In the genomic region with DNA sequence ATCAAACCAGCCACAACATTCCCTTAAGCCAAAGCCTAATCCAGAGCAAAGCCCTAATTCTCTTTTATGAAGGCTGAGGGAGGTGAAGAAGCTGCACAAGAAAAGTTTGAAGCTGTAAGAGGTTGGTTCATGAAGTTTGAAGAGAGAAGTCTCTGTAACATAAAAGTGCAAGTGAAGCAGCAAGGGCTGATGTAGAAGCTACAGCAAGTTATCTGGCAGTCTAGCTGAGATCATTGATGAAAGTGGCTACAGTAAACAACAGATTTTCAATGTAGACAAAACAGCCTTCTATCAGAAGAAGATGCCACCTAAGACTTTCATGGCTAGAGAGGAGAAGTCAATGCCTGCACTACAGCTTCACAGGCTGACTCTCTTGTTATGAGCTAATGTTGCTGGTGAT, we compare ENCODE assay signal across 35 cellular contexts. TPM values are rescaled to one million over a fixed set of nuclear protein-coding genes. Genes with fewer than 3 reads are reported as not detected.
"Had no signal": no experiment of that assay in that cellular context is flagged by ENCODE, and none has a peak within 500 bp of the region (broad histone marks: within the 10 kb centered on the region; RNA-seq: fewer than 3 reads in every experiment).

No MANE protein-coding gene starts in this region.

- H3K79me2 ChIP-seq: parathyroid adenoma had no signal

- H3K27ac ChIP-seq: colonic mucosa, esophagus muscularis mucosa, heart right ventricle, lower lobe of right lung, neutrophil, parathyroid adenoma, stomach, thyroid gland, vagina had no signal

- H3K4me3 Mint-ChIP-seq: dendritic cell treated with granulocyte-macrophage colony-stimulating factor and Interleukin-4, amounts not matched to agents 40 ng/mL and 50 ng/mL, for 4 days; memory B cell; mesothelial cell of epicardium; naive B cell; natural killer cell treated with Interleukin-12 subunit alpha and Interleukin-12 subunit beta and Interleukin-15 and Interleukin-18, amount 100 ng/mL, for 72 hours; neural crest cell; stimulated activated effector memory CD8-positive, alpha-beta T cell treated with anti-CD3 and anti-CD28 coated beads, Interleukin-12 subunit alpha, Interleukin-12 subunit beta, amount 100 ng/mL, for 72 hours had no signal

- H3K9me3 Mint-ChIP-seq: stimulated activated effector memory CD8-positive, alpha-beta T cell treated with anti-CD3 and anti-CD28 coated beads, Interleukin-12 subunit alpha, Interleukin-12 subunit beta, amount 100 ng/mL, for 72 hours had no signal

- H3K36me3 ChIP-seq: colonic mucosa, esophagus muscularis mucosa, heart right ventricle, lower lobe of right lung, neutrophil, stomach, thyroid gland, vagina had no signal

- ATAC-seq: heart right ventricle; left ventricle myocardium superior; lower lobe of right lung; mucosa of descending colon; natural killer cell treated with Interleukin-12 subunit alpha and Interleukin-12 subunit beta and Interleukin-15 and Interleukin-18, amount 100 ng/mL, for 72 hours; sciatic nerve; stimulated activated effector memory CD8-positive, alpha-beta T cell treated with anti-CD3 and anti-CD28 coated beads, Interleukin-12 subunit alpha, Interleukin-12 subunit beta, amount 100 ng/mL, for 72 hours had no signal

- H3K4me3 ChIP-seq: colonic mucosa, esophagus muscularis mucosa, heart right ventricle, lower lobe of right lung, mucosa of descending colon, stomach, thyroid gland, vagina had no signal

- H3K4me1 ChIP-seq: colonic mucosa, esophagus muscularis mucosa, heart right ventricle, lower lobe of right lung, parathyroid adenoma, stomach, thyroid gland, vagina had no signal

- H3K27me3 ChIP-seq: colonic mucosa, esophagus muscularis mucosa, heart right ventricle, neutrophil, stomach, thyroid gland, vagina had no signal

- H3K9me3 ChIP-seq: colonic mucosa, neutrophil, thyroid gland, vagina had no signal

- DNase-seq: colonic mucosa; effector memory CD4-positive, alpha-beta T cell; foreskin melanocyte; glutamatergic neuron; heart right ventricle; hippocampal formation; left ventricle myocardium superior; lower lobe of right lung; mucosa of descending colon; naive B cell; stimulated activated CD4-positive, alpha-beta T cell treated with anti-CD3 and anti-CD28 coated beads, Interleukin-2, amount 100 ng/mL, for 24 hours; stimulated activated CD4-positive, alpha-beta T cell treated with anti-CD3 and anti-CD28 coated beads, Interleukin-4, amount 100 ng/mL, for 24 hours; stimulated activated naive CD4-positive, alpha-beta T cell treated with Interleukin-2 at 50 U/mL for 16 hours; stomach; thyroid gland; trophoblast cell had no signal

- H3K9ac ChIP-seq: parathyroid adenoma had no signal

- H3K27ac Mint-ChIP-seq: dendritic cell treated with granulocyte-macrophage colony-stimulating factor and Interleukin-4, amounts not matched to agents 40 ng/mL and 50 ng/mL, for 4 days; memory B cell; mesothelial cell of epicardium; naive B cell; natural killer cell treated with Interleukin-12 subunit alpha and Interleukin-12 subunit beta and Interleukin-15 and Interleukin-18, amount 100 ng/mL, for 72 hours; progenitor cell of endocrine pancreas; stimulated activated effector memory CD8-positive, alpha-beta T cell treated with anti-CD3 and anti-CD28 coated beads, Interleukin-12 subunit alpha, Interleukin-12 subunit beta, amount 100 ng/mL, for 72 hours had no signal

- H2AFZ ChIP-seq: parathyroid adenoma had no signal

- H3K36me3 Mint-ChIP-seq: memory B cell; naive B cell; stimulated activated effector memory CD8-positive, alpha-beta T cell treated with anti-CD3 and anti-CD28 coated beads, Interleukin-12 subunit alpha, Interleukin-12 subunit beta, amount 100 ng/mL, for 72 hours had no signal

- FAIRE-seq: endothelial cell of umbilical vein, keratinocyte had no signal

- H3K4me1 Mint-ChIP-seq: naive B cell; neural crest cell; stimulated activated effector memory CD8-positive, alpha-beta T cell treated with anti-CD3 and anti-CD28 coated beads, Interleukin-12 subunit alpha, Interleukin-12 subunit beta, amount 100 ng/mL, for 72 hours had no signal

RNA-seq across cellular contexts. Expression of gene NACA2, which starts 52.5 kb away (rescaled TPM):
- total RNA-seq: endothelial cell of umbilical vein; epithelial cell of proximal tubule; esophagus muscularis mucosa; heart right ventricle; left ventricle myocardium superior; lower lobe of right lung; mesothelial cell of epicardium; mucosa of descending colon; natural killer cell treated with Interleukin-12 subunit alpha and Interleukin-12 subunit beta and Interleukin-15 and Interleukin-18, amount 100 ng/mL, for 72 hours; neural crest cell; omental fat pad; progenitor cell of endocrine pancreas; sciatic nerve; stomach; subcutaneous adipose tissue; temporal lobe; thyroid gland; ureter; vagina had no signal
- polyA plus RNA-seq: endothelial cell of umbilical vein had no signal
